ENCODE assay signal across 1 cellular context in the genomic region with DNA sequence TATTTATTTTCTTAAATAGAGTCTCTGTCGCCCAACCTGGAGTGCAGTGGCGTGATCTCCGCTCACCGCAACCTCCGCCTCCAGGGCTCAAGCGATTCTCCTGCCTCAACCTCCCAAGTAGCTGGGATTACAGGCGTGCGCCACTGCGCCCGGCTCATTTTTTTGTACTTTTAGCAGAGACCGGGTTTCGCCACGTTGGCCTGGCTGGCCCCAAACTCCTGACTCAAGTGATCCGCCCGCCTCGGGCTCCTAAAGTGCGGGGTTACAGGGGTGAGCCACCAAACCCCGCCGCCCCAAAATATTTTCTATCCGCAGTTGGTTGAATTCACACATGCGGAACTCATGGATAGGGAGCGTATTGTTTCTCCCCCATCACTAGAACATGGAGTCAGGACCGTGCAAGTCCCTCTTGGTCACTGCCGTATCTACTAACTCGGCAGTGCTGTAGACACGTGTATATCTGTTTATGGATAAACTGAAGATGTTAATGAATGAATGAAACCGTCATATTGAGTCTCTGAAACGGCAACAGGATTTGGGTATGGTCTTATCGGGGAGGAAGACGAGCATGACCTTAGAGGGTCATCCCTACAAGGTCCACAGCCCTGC.
TF ChIP-seq lines count a peak whose summit lies in the region.

No MANE protein-coding gene starts in this region.

TF ChIP-seq in HepG2, 621 proteins besides CTCF, POLR2A, EP300 and RAD21 (continued from another document and continues in another):
- TF ChIP-seq, protein P1, sequence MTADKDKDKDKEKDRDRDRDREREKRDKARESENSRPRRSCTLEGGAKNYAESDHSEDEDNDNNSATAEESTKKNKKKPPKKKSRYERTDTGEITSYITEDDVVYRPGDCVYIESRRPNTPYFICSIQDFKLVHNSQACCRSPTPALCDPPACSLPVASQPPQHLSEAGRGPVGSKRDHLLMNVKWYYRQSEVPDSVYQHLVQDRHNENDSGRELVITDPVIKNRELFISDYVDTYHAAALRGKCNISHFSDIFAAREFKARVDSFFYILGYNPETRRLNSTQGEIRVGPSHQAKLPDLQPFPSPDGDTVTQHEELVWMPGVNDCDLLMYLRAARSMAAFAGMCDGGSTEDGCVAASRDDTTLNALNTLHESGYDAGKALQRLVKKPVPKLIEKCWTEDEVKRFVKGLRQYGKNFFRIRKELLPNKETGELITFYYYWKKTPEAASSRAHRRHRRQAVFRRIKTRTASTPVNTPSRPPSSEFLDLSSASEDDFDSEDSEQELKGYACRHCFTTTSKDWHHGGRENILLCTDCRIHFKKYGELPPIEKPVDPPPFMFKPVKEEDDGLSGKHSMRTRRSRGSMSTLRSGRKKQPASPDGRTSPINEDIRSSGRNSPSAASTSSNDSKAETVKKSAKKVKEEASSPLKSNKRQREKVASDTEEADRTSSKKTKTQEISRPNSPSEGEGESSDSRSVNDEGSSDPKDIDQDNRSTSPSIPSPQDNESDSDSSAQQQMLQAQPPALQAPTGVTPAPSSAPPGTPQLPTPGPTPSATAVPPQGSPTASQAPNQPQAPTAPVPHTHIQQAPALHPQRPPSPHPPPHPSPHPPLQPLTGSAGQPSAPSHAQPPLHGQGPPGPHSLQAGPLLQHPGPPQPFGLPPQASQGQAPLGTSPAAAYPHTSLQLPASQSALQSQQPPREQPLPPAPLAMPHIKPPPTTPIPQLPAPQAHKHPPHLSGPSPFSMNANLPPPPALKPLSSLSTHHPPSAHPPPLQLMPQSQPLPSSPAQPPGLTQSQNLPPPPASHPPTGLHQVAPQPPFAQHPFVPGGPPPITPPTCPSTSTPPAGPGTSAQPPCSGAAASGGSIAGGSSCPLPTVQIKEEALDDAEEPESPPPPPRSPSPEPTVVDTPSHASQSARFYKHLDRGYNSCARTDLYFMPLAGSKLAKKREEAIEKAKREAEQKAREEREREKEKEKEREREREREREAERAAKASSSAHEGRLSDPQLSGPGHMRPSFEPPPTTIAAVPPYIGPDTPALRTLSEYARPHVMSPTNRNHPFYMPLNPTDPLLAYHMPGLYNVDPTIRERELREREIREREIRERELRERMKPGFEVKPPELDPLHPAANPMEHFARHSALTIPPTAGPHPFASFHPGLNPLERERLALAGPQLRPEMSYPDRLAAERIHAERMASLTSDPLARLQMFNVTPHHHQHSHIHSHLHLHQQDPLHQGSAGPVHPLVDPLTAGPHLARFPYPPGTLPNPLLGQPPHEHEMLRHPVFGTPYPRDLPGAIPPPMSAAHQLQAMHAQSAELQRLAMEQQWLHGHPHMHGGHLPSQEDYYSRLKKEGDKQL (CRISPR knock-in tag; IDR thresholded peaks at IDR 0.05; ENCODE audit: low read depth) = no peak
- TF ChIP-seq HNRNPH1 (optimal IDR thresholded peaks at IDR 0.05; ENCODE audit: low read depth, low read length) = no peak
- TF ChIP-seq TBX3 (IDR thresholded peaks at IDR 0.05; ENCODE audit: borderline replicate concordance) = no peak
- no peak for TF ChIP-seq PAF1 (CRISPR knock-in tag; IDR thresholded peaks at IDR 0.05)
- TF ChIP-seq ZNF12 (CRISPR knock-in tag; IDR thresholded peaks at IDR 0.05) = no peak
- TF ChIP-seq, protein P2, sequence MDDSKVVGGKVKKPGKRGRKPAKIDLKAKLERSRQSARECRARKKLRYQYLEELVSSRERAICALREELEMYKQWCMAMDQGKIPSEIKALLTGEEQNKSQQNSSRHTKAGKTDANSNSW (CRISPR knock-in tag; IDR thresholded peaks at IDR 0.05; ENCODE audit: borderline replicate concordance) = no peak
- TF ChIP-seq ZBTB3 (CRISPR knock-in tag; IDR thresholded peaks at IDR 0.05; ENCODE audit: borderline replicate concordance, low read depth) = no peak
- TF ChIP-seq, protein P3, sequence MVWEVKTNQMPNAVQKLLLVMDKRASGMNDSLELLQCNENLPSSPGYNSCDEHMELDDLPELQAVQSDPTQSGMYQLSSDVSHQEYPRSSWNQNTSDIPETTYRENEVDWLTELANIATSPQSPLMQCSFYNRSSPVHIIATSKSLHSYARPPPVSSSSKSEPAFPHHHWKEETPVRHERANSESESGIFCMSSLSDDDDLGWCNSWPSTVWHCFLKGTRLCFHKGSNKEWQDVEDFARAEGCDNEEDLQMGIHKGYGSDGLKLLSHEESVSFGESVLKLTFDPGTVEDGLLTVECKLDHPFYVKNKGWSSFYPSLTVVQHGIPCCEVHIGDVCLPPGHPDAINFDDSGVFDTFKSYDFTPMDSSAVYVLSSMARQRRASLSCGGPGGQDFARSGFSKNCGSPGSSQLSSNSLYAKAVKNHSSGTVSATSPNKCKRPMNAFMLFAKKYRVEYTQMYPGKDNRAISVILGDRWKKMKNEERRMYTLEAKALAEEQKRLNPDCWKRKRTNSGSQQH (CRISPR knock-in tag; IDR thresholded peaks at IDR 0.05; ENCODE audit: low read depth) = no peak
- no peak for TF ChIP-seq NR2F2 (IDR thresholded peaks at IDR 0.05; ENCODE audit: borderline replicate concordance, low read depth)
- no peak for TF ChIP-seq RBFOX2 (IDR thresholded peaks at IDR 0.05; ENCODE audit: low read depth, low read length)
- TF ChIP-seq ZNF615 (CRISPR knock-in tag; IDR thresholded peaks at IDR 0.05; ENCODE audit: borderline replicate concordance) = no peak; the same call in 1 of the 2 replicates
- TF ChIP-seq, protein P4, sequence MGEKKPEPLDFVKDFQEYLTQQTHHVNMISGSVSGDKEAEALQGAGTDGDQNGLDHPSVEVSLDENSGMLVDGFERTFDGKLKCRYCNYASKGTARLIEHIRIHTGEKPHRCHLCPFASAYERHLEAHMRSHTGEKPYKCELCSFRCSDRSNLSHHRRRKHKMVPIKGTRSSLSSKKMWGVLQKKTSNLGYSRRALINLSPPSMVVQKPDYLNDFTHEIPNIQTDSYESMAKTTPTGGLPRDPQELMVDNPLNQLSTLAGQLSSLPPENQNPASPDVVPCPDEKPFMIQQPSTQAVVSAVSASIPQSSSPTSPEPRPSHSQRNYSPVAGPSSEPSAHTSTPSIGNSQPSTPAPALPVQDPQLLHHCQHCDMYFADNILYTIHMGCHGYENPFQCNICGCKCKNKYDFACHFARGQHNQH (CRISPR knock-in tag; IDR thresholded peaks at IDR 0.05) = peak; percentile 22; the same call in 1 of the 2 replicates
- TF ChIP-seq, protein P5, sequence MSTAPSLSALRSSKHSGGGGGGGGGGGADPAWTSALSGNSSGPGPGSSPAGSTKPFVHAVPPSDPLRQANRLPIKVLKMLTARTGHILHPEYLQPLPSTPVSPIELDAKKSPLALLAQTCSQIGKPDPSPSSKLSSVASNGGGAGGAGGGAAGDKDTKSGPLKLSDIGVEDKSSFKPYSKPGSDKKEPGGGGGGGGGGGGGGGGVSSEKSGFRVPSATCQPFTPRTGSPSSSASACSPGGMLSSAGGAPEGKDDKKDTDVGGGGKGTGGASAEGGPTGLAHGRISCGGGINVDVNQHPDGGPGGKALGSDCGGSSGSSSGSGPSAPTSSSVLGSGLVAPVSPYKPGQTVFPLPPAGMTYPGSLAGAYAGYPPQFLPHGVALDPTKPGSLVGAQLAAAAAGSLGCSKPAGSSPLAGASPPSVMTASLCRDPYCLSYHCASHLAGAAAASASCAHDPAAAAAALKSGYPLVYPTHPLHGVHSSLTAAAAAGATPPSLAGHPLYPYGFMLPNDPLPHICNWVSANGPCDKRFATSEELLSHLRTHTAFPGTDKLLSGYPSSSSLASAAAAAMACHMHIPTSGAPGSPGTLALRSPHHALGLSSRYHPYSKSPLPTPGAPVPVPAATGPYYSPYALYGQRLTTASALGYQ (CRISPR knock-in tag; IDR thresholded peaks at IDR 0.05) = peak; percentile 51
- no peak for TF ChIP-seq ZNF816 (CRISPR knock-in tag; IDR thresholded peaks at IDR 0.05; ENCODE audit: borderline replicate concordance)
- no peak for TF ChIP-seq ZNF552 (CRISPR knock-in tag; IDR thresholded peaks at IDR 0.05; ENCODE audit: borderline replicate concordance)
- TF ChIP-seq SAP130 (CRISPR knock-in tag; IDR thresholded peaks at IDR 0.05; ENCODE audit: low read depth) = no peak
- no peak for TF ChIP-seq EED (CRISPR knock-in tag; IDR thresholded peaks at IDR 0.05)
- no peak for TF ChIP-seq ZNF34 (CRISPR knock-in tag; IDR thresholded peaks at IDR 0.05; ENCODE audit: borderline replicate concordance)
- no peak for TF ChIP-seq ZBTB8A (CRISPR knock-in tag; IDR thresholded peaks at IDR 0.05; ENCODE audit: borderline replicate concordance, low read depth)
- no peak; the same call in 1 of the 2 replicates for TF ChIP-seq SNAI1 (CRISPR knock-in tag; IDR thresholded peaks at IDR 0.05; ENCODE audit: borderline replicate concordance)
- no peak for TF ChIP-seq PHF8 (CRISPR knock-in tag; IDR thresholded peaks at IDR 0.05)
- TF ChIP-seq, protein P6, sequence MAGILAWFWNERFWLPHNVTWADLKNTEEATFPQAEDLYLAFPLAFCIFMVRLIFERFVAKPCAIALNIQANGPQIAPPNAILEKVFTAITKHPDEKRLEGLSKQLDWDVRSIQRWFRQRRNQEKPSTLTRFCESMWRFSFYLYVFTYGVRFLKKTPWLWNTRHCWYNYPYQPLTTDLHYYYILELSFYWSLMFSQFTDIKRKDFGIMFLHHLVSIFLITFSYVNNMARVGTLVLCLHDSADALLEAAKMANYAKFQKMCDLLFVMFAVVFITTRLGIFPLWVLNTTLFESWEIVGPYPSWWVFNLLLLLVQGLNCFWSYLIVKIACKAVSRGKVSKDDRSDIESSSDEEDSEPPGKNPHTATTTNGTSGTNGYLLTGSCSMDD (CRISPR knock-in tag; IDR thresholded peaks at IDR 0.05) = no peak
- no peak for TF ChIP-seq ZNF10 (CRISPR knock-in tag; IDR thresholded peaks at IDR 0.05; ENCODE audit: borderline replicate concordance, low read depth)
- TF ChIP-seq, protein P7, sequence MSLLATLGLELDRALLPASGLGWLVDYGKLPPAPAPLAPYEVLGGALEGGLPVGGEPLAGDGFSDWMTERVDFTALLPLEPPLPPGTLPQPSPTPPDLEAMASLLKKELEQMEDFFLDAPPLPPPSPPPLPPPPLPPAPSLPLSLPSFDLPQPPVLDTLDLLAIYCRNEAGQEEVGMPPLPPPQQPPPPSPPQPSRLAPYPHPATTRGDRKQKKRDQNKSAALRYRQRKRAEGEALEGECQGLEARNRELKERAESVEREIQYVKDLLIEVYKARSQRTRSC (CRISPR knock-in tag; IDR thresholded peaks at IDR 0.05; ENCODE audit: low read depth) = no peak
- no peak for TF ChIP-seq ZIK1 (CRISPR knock-in tag; IDR thresholded peaks at IDR 0.05; ENCODE audit: borderline replicate concordance, low read depth)
- TF ChIP-seq, protein P8, sequence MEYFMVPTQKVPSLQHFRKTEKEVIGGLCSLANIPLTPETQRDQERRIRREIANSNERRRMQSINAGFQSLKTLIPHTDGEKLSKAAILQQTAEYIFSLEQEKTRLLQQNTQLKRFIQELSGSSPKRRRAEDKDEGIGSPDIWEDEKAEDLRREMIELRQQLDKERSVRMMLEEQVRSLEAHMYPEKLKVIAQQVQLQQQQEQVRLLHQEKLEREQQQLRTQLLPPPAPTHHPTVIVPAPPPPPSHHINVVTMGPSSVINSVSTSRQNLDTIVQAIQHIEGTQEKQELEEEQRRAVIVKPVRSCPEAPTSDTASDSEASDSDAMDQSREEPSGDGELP (IDR thresholded peaks at IDR 0.05; ENCODE audit: borderline replicate concordance, low read depth) = no peak
- no peak for TF ChIP-seq ZNF780A (CRISPR knock-in tag; IDR thresholded peaks at IDR 0.05)
- TF ChIP-seq SMAD1 (CRISPR knock-in tag; IDR thresholded peaks at IDR 0.05; ENCODE audit: borderline replicate concordance, low read depth) = 0 out of 2 replicates have a peak, but pooled peaks have one; percentile 21
- no peak for TF ChIP-seq NRL (CRISPR knock-in tag; IDR thresholded peaks at IDR 0.05; ENCODE audit: borderline replicate concordance)
- TF ChIP-seq, protein P9, sequence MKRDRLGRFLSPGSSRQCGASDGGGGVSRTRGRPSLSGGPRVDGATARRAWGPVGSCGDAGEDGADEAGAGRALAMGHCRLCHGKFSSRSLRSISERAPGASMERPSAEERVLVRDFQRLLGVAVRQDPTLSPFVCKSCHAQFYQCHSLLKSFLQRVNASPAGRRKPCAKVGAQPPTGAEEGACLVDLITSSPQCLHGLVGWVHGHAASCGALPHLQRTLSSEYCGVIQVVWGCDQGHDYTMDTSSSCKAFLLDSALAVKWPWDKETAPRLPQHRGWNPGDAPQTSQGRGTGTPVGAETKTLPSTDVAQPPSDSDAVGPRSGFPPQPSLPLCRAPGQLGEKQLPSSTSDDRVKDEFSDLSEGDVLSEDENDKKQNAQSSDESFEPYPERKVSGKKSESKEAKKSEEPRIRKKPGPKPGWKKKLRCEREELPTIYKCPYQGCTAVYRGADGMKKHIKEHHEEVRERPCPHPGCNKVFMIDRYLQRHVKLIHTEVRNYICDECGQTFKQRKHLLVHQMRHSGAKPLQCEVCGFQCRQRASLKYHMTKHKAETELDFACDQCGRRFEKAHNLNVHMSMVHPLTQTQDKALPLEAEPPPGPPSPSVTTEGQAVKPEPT (CRISPR knock-in tag; IDR thresholded peaks at IDR 0.05; ENCODE audit: low read depth) = no peak
- TF ChIP-seq RBM22 (optimal IDR thresholded peaks at IDR 0.05; ENCODE audit: low read length) = peak; percentile 35
- no peak for TF ChIP-seq NR1H2 (CRISPR knock-in tag; IDR thresholded peaks at IDR 0.05; ENCODE audit: borderline replicate concordance, low read depth)
- TF ChIP-seq MIER2 (CRISPR knock-in tag; IDR thresholded peaks at IDR 0.05) = no peak
- TF ChIP-seq ZSCAN25 (CRISPR knock-in tag; IDR thresholded peaks at IDR 0.05) = 0 out of 2 replicates have a peak, but pooled peaks have one; percentile 26
- no peak for TF ChIP-seq MAF1 (CRISPR knock-in tag; IDR thresholded peaks at IDR 0.05; ENCODE audit: borderline replicate concordance)
- no peak for TF ChIP-seq ZFP37 (CRISPR knock-in tag; IDR thresholded peaks at IDR 0.05; ENCODE audit: borderline replicate concordance)
- TF ChIP-seq FOXK1 (CRISPR knock-in tag; IDR thresholded peaks at IDR 0.05; ENCODE audit: borderline replicate concordance, low read depth) = no peak
- TF ChIP-seq, protein P10, sequence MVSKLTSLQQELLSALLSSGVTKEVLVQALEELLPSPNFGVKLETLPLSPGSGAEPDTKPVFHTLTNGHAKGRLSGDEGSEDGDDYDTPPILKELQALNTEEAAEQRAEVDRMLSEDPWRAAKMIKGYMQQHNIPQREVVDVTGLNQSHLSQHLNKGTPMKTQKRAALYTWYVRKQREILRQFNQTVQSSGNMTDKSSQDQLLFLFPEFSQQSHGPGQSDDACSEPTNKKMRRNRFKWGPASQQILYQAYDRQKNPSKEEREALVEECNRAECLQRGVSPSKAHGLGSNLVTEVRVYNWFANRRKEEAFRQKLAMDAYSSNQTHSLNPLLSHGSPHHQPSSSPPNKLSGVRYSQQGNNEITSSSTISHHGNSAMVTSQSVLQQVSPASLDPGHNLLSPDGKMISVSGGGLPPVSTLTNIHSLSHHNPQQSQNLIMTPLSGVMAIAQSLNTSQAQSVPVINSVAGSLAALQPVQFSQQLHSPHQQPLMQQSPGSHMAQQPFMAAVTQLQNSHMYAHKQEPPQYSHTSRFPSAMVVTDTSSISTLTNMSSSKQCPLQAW (CRISPR knock-in tag; IDR thresholded peaks at IDR 0.05) = no peak
- TF ChIP-seq ZFP36 (IDR thresholded peaks at IDR 0.05; ENCODE audit: borderline replicate concordance, low read depth, low read length, partially characterized antibody) = no peak
- TF ChIP-seq TOE1 (CRISPR knock-in tag; IDR thresholded peaks at IDR 0.05) = no peak
- TF ChIP-seq ZNF709 (CRISPR knock-in tag; IDR thresholded peaks at IDR 0.05) = no peak
- TF ChIP-seq, protein P11, sequence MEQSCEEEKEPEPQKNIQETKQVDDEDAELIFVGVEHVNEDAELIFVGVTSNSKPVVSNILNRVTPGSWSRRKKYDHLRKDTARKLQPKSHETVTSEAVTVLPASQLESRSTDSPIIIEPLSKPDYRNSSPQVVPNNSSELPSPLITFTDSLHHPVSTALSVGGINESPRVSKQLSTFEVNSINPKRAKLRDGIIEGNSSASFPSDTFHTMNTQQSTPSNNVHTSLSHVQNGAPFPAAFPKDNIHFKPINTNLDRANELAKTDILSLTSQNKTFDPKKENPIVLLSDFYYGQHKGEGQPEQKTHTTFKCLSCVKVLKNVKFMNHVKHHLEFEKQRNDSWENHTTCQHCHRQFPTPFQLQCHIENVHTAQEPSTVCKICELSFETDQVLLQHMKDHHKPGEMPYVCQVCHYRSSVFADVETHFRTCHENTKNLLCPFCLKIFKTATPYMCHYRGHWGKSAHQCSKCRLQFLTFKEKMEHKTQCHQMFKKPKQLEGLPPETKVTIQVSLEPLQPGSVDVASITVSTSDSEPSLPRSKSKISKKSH (CRISPR knock-in tag; IDR thresholded peaks at IDR 0.05; ENCODE audit: borderline replicate concordance) = no peak
